Comparison of ENCODE assay signal across 20 cellular contexts in genomic region chr6:128246472-128246871, GRCh38.
"Had no signal": no experiment of that assay in that cellular context is flagged by ENCODE, and none has a peak within 500 bp of the region (broad histone marks: within the 10 kb centered on the region; RNA-seq: fewer than 3 reads in every experiment).

No MANE protein-coding gene starts in this region.

- H3K27ac ChIP-seq: body of pancreas, coronary artery, heart left ventricle, neutrophil, parathyroid adenoma, tibial nerve had no signal

- H3K4me1 Mint-ChIP-seq: T-helper 17 cell had no signal

- H3K9me3 ChIP-seq: body of pancreas, heart left ventricle, neutrophil, tibial nerve had no signal

- H3K4me1 ChIP-seq: body of pancreas, tibial nerve had no signal

- H3K27me3 ChIP-seq: body of pancreas, heart left ventricle, neutrophil, tibial nerve had no signal

- H3K27ac Mint-ChIP-seq: activated CD4-positive, alpha-beta T cell treated with anti-CD3 and anti-CD28 coated beads, Interleukin-2, amount 10 ng/mL, durations not matched to agents 24 days and 14 days; activated CD8-positive, alpha-beta T cell treated with anti-CD3 and anti-CD28 coated beads, Interleukin-2, amount 10 ng/mL, durations not matched to agents 7 days and 5 days; activated naive CD4-positive, alpha-beta T cell treated with anti-CD3 and anti-CD28 coated beads, Interleukin-2, amount 50 U/mL, for 72 hours; naive thymus-derived CD4-positive, alpha-beta T cell; T-helper 17 cell had no signal

- DNase-seq: activated CD4-positive, alpha-beta T cell treated with anti-CD3 and anti-CD28 coated beads, Interleukin-2, amount 10 ng/mL, durations not matched to agents 24 days and 14 days; activated CD8-positive, alpha-beta memory T cell treated with anti-CD3 and anti-CD28 coated beads, Interleukin-2, amount 50 U/mL, for 4 hours; activated CD8-positive, alpha-beta T cell treated with anti-CD3 and anti-CD28 coated beads, Interleukin-2, amount 10 ng/mL, durations not matched to agents 7 days and 5 days; activated gamma-delta T cell; activated T-cell treated with anti-CD3 and anti-CD28 coated beads, Interleukin-2, amount 50 U/mL, for 48 hours; amniotic stem cell; body of pancreas; central memory CD4-positive, alpha-beta T cell; foreskin melanocyte; heart left ventricle; left colon; naive thymus-derived CD4-positive, alpha-beta T cell; stimulated activated CD4-positive, alpha-beta T cell treated with anti-CD3 and anti-CD28 coated beads, Interleukin-2, amount 100 ng/mL, for 48 hours; stimulated activated naive CD4-positive, alpha-beta T cell; T-helper 17 cell had no signal

- H3K27me3 Mint-ChIP-seq: activated CD4-positive, alpha-beta T cell treated with anti-CD3 and anti-CD28 coated beads, Interleukin-2, amount 10 ng/mL, durations not matched to agents 24 days and 14 days; naive thymus-derived CD4-positive, alpha-beta T cell; T-helper 17 cell had no signal

- H3K36me3 ChIP-seq: heart left ventricle, neutrophil, tibial nerve had no signal

- H3K4me3 Mint-ChIP-seq: activated CD4-positive, alpha-beta T cell treated with anti-CD3 and anti-CD28 coated beads, Interleukin-2, amount 10 ng/mL, durations not matched to agents 24 days and 14 days; activated CD8-positive, alpha-beta T cell treated with anti-CD3 and anti-CD28 coated beads, Interleukin-2, amount 10 ng/mL, durations not matched to agents 7 days and 5 days; naive thymus-derived CD4-positive, alpha-beta T cell; T-helper 17 cell had no signal

- H2AFZ ChIP-seq: parathyroid adenoma had no signal

- ATAC-seq: activated CD8-positive, alpha-beta T cell treated with anti-CD3 and anti-CD28 coated beads, Interleukin-2, amount 10 ng/mL, durations not matched to agents 7 days and 5 days; activated naive CD4-positive, alpha-beta T cell treated with anti-CD3 and anti-CD28 coated beads, Interleukin-2, amount 50 U/mL, for 72 hours; body of pancreas; heart left ventricle; left colon; naive thymus-derived CD4-positive, alpha-beta T cell; T-helper 17 cell had no signal

- H3K79me2 ChIP-seq: parathyroid adenoma had no signal

- H3K4me3 ChIP-seq: body of pancreas, coronary artery, heart left ventricle, tibial nerve had no signal
